In genomic region chr3:20836801-20837200, GRCh38 we compare ENCODE assay signal across 24 cellular contexts.
"Had no signal": no experiment of that assay in that cellular context is flagged by ENCODE, and none has a peak within 500 bp of the region (broad histone marks: within the 10 kb centered on the region; RNA-seq: fewer than 3 reads in every experiment).

No MANE protein-coding gene starts in this region.

- H3K4me3 Mint-ChIP-seq: endodermal cell; immature natural killer cell; naive B cell; nephron progenitor cell; stimulated activated memory B cell treated with anti-CD40 and anti-IgM and Interleukin-4, amounts not matched to agents 10 μg/mL and 1 μg/mL and 100 μg/mL, for 72 hours; stimulated activated naive CD8-positive, alpha-beta T cell treated with anti-CD3 and anti-CD28 coated beads, Interleukin-15, Interleukin-2, amounts not matched to agents 100 ng/mL and 50 ng/mL, for 24 hours had no signal

- H3K9me3 ChIP-seq: esophagus muscularis mucosa, gastroesophageal sphincter, lower lobe of right lung, psoas muscle, testis, tibial nerve, upper lobe of right lung, vagina had no signal

- H3K4me1 ChIP-seq: esophagus muscularis mucosa, left ventricle myocardium inferior, lower lobe of right lung, parathyroid adenoma, psoas muscle, spleen, testis, tibial nerve, upper lobe of right lung had no signal

- H3K36me3 ChIP-seq: esophagus muscularis mucosa, gastroesophageal sphincter, left ventricle myocardium inferior, lower lobe of right lung, spleen, tibial nerve, upper lobe of right lung, vagina had no signal

- H3K4me3 ChIP-seq: coronary artery, esophagus muscularis mucosa, gastroesophageal sphincter, left ventricle myocardium inferior, lower lobe of right lung, psoas muscle, spleen, testis, tibial nerve, upper lobe of right lung, vagina had no signal

- H3K9me3 Mint-ChIP-seq: endodermal cell; nephron progenitor cell; stimulated activated memory B cell treated with anti-CD40 and anti-IgM and Interleukin-4, amounts not matched to agents 10 μg/mL and 1 μg/mL and 100 μg/mL, for 72 hours had no signal

- DNase-seq: effector CD4-positive, alpha-beta T cell; endodermal cell; immature natural killer cell; left cardiac atrium; left ventricle myocardium inferior; lower lobe of right lung; mesenchymal stem cell; naive B cell; nephron progenitor cell; psoas muscle; spleen; stimulated activated CD4-positive, alpha-beta T cell treated with anti-CD3 and anti-CD28 coated beads, Interleukin-15, amount 100 ng/mL, for 24 hours; stimulated activated CD4-positive, alpha-beta T cell treated with anti-CD3 and anti-CD28 coated beads, Interleukin-1b, Interleukin-23, amount 100 ng/mL, for 48 hours; stimulated activated CD4-positive, alpha-beta T cell treated with anti-CD3 and anti-CD28 coated beads, Interleukin-4, amount 100 ng/mL, for 24 hours; testis; upper lobe of right lung had no signal

- H3K27ac ChIP-seq: coronary artery, esophagus muscularis mucosa, gastroesophageal sphincter, left ventricle myocardium inferior, lower lobe of right lung, parathyroid adenoma, psoas muscle, spleen, testis, tibial nerve, upper lobe of right lung, vagina had no signal

- H3K4me1 Mint-ChIP-seq: endodermal cell; immature natural killer cell; naive B cell; nephron progenitor cell; stimulated activated memory B cell treated with anti-CD40 and anti-IgM and Interleukin-4, amounts not matched to agents 10 μg/mL and 1 μg/mL and 100 μg/mL, for 72 hours had no signal

- H3K27me3 ChIP-seq: esophagus muscularis mucosa, gastroesophageal sphincter, spleen, testis, tibial nerve, upper lobe of right lung, vagina had no signal

- H3K36me3 Mint-ChIP-seq: naive B cell; stimulated activated memory B cell treated with anti-CD40 and anti-IgM and Interleukin-4, amounts not matched to agents 10 μg/mL and 1 μg/mL and 100 μg/mL, for 72 hours had no signal

- H3K27me3 Mint-ChIP-seq: naive B cell; stimulated activated memory B cell treated with anti-CD40 and anti-IgM and Interleukin-4, amounts not matched to agents 10 μg/mL and 1 μg/mL and 100 μg/mL, for 72 hours; stimulated activated naive CD8-positive, alpha-beta T cell treated with anti-CD3 and anti-CD28 coated beads, Interleukin-15, Interleukin-2, amounts not matched to agents 100 ng/mL and 50 ng/mL, for 24 hours had no signal

- H3K27ac Mint-ChIP-seq: endodermal cell; immature natural killer cell; naive B cell; nephron progenitor cell; stimulated activated memory B cell treated with anti-CD40 and anti-IgM and Interleukin-4, amounts not matched to agents 10 μg/mL and 1 μg/mL and 100 μg/mL, for 72 hours; stimulated activated naive CD8-positive, alpha-beta T cell treated with anti-CD3 and anti-CD28 coated beads, Interleukin-15, Interleukin-2, amounts not matched to agents 100 ng/mL and 50 ng/mL, for 24 hours had no signal
